Comparison of ENCODE assay signal across 16 cellular contexts in genomic region chr15:94840794-94841587, GRCh38.
DNase-seq lines count a peak whose midpoint lies in the region; TF ChIP-seq lines count a peak whose summit lies in the region.
"Had no signal": no experiment of that assay in that cellular context is flagged by ENCODE, and none has a peak within 500 bp of the region (broad histone marks: within the 10 kb centered on the region; RNA-seq: fewer than 3 reads in every experiment).

No MANE protein-coding gene starts in this region.

- H3K4me1 ChIP-seq in ascending aorta (peaks cover 5 to 31% of the 10 kb centered on the region in 2 donors), ovary (ENCODE audit: insufficient read depth) (no peaks in the 10 kb centered on the region)

- DNase-seq in Caki2 (ENCODE audit: low read depth) (peak; percentile 7), ascending aorta (ENCODE audit: low spot score in 2 of 2) (peak; percentile 57 to 92), fibroblast of mammary gland (ENCODE audit: low read depth) (peak; percentile 3), pons (ENCODE audit: low spot score) (peak; percentile 8), NCI-H146 (lab: John Stamatoyannopoulos, UW) (no peak), ovary (no peak), superior temporal gyrus (ENCODE audit: extremely low spot score) (no peak), DMS153 (lab: John Stamatoyannopoulos, UW) (no peak)
- DNase-seq: activated gamma-delta T cell treated with Interleukin-2 at 50 U/mL for 16 hours; AML-193; DMS 273 treated with DMSO at 0.1 percent for 48 hours; left ventricle myocardium superior; NCI-H1092 treated with DMSO at 0.1 percent for 48 hours; NCI-H446 treated with DMSO at 0.1 percent for 48 hours; stimulated activated naive CD4-positive, alpha-beta T cell had no signal

- H3K27ac ChIP-seq in ascending aorta: peak overlapping the region; percentile 88 to 92
- H3K27ac ChIP-seq in ovary: no peak overlapping the region
- H3K27ac ChIP-seq: VCaP had no signal

- in situ Hi-C loops in Caki2 (cut with HindIII; ENCODE audit: low pct_unique_long_range_greater_than_20kb, low sequenced_read_pairs): no loop called here

- H3K27me3 ChIP-seq in ascending aorta (no peaks in the 10 kb centered on the region), ovary (no peaks in the 10 kb centered on the region)

- whole genome bisulfite sequencing in ovary, 3 donors: 79 to 90% (median 86%) methylated on average over 8 of the region's 8 CpGs

- no peak overlapping the region for H3K4me3 ChIP-seq in ascending aorta
- no peak overlapping the region for H3K4me3 ChIP-seq in fibroblast of mammary gland (ENCODE audit: control insufficient read depth, low read depth, low read length)
- H3K4me3 ChIP-seq in ovary: no peak overlapping the region

- no peak for TF ChIP-seq EP300 in ovary (IDR thresholded peaks at IDR 0.05)

- intact Hi-C loops in ascending aorta (cut with DNase I): loop anchor here (5.0 to 10.0 kb wide), 4 partner anchors 74 to 1484 kb away; no protein-coding TSS in a partner anchor
- intact Hi-C loops in ovary (cut with DNase I): no loop called here

- no peak for TF ChIP-seq CTCF in ascending aorta (IDR thresholded peaks at IDR 0.05)
- TF ChIP-seq CTCF in fibroblast of mammary gland (conservative IDR thresholded peaks at IDR 0.05; ENCODE audit: control insufficient read depth, insufficient read depth, low read depth, low read length): no peak
- TF ChIP-seq CTCF in ovary (IDR thresholded peaks at IDR 0.05): no peak

- no peak for TF ChIP-seq POLR2A in ovary (IDR thresholded peaks at IDR 0.05)

- H3K9me3 ChIP-seq in ascending aorta: no peaks in the 10 kb centered on the region
- no peaks in the 10 kb centered on the region for H3K9me3 ChIP-seq in ovary

- H3K36me3 ChIP-seq in ascending aorta (no peaks in the 10 kb centered on the region), ovary (no peaks in the 10 kb centered on the region)

Comparison
In these comparisons a context has a peak if more than half of its experiments do, and no peak if none do; other contexts are left out.
1. DNase-seq: peak in Caki2 (single experiment), ascending aorta (2 of 2), fibroblast of mammary gland (single experiment) and pons (single experiment); none in NCI-H146 (single experiment), ovary (0 of 5), superior temporal gyrus (single experiment) and DMS153 (single experiment).
2. H3K27ac ChIP-seq: peak in ascending aorta (2 of 2); none in ovary (0 of 2).